Comparison of ENCODE assay signal across 8 cellular contexts in genomic region chr14:22047105-22047504, GRCh38.
DNase-seq lines count a peak whose midpoint lies in the region; ATAC-seq, FAIRE-seq and TF ChIP-seq lines count a peak whose summit lies in the region.

No MANE protein-coding gene starts in this region.

- WGBS in right cardiac atrium = 24% methylated on average over 3 of the region's 3 CpGs
- WGBS in upper lobe of left lung, 2 donors = 30% methylated on average over 3 of the region's 3 CpGs

- no peaks in the 10 kb centered on the region for H3K4me1 ChIP-seq in right cardiac atrium (ENCODE audit: control insufficient read depth, insufficient read depth, low read length)
- H3K4me1 ChIP-seq in upper lobe of left lung = no peaks in the 10 kb centered on the region

- peak; percentile 30 for FAIRE-seq in GM12892 (lab: Jason Lieb, UNC)

- H3K4me1 Mint-ChIP-seq in activated naive CD4-positive, alpha-beta T cell treated with anti-CD3 and anti-CD28 coated beads, Interleukin-2, amount 10 ng/mL, durations not matched to agents 7 days and 5 days = peaks cover 52% of the 10 kb centered on the region

- ATAC-seq in HG02759 (IDR thresholded peaks at IDR 0.05; ENCODE audit: unreplicated experiment) = no peak
- no peak for ATAC-seq in right cardiac atrium
- ATAC-seq in upper lobe of left lung (ENCODE audit: low FRiP score in 2 of 2) = no peak

- H3K36me3 Mint-ChIP-seq in activated naive CD4-positive, alpha-beta T cell treated with anti-CD3 and anti-CD28 coated beads, Interleukin-2, amount 10 ng/mL, durations not matched to agents 7 days and 5 days = peaks cover under 1% of the 10 kb centered on the region

- H3K27me3 ChIP-seq in right cardiac atrium (ENCODE audit: control insufficient read depth, insufficient read depth) (no peaks in the 10 kb centered on the region), upper lobe of left lung (no peaks in the 10 kb centered on the region)

- no peak for TF ChIP-seq EP300 in upper lobe of left lung (IDR thresholded peaks at IDR 0.05)

- no peaks in the 10 kb centered on the region for H3K9me3 Mint-ChIP-seq in activated naive CD4-positive, alpha-beta T cell treated with anti-CD3 and anti-CD28 coated beads, Interleukin-2, amount 10 ng/mL, durations not matched to agents 7 days and 5 days

- CTCF ChIA-PET in activated naive CD4-positive, alpha-beta T cell treated with anti-CD3 and anti-CD28 coated beads, Interleukin-2, amount 10 ng/mL, durations not matched to agents 7 days and 5 days (lab: Charles Lee) = interaction anchor here (0.7 to 4.3 kb wide), 13 partner anchors 9 to 523 kb away, joined by 3 to 28 read pairs (median 4); no protein-coding TSS in a partner anchor

- H3K4me3 Mint-ChIP-seq in activated naive CD4-positive, alpha-beta T cell treated with anti-CD3 and anti-CD28 coated beads, Interleukin-2, amount 10 ng/mL, durations not matched to agents 7 days and 5 days = peak overlapping the region; percentile 33

- intact Hi-C loops in right cardiac atrium (cut with DNase I) = no loop called here

- H3K36me3 ChIP-seq in KOPT-K1 (ENCODE audit: insufficient read depth, low read length) (no peaks in the 10 kb centered on the region), upper lobe of left lung (no peaks in the 10 kb centered on the region)

- H3K4me3 ChIP-seq in right cardiac atrium (ENCODE audit: low read length) = no peak overlapping the region
- no peak overlapping the region for H3K4me3 ChIP-seq in upper lobe of left lung

- H3K27ac ChIP-seq in 22Rv1 (no peak overlapping the region), KOPT-K1 (ENCODE audit: low read depth, low read length, poor library complexity, severe bottlenecking) (peak overlapping the region; percentile 64), right cardiac atrium (ENCODE audit: low read length) (no peak overlapping the region), upper lobe of left lung (no peak overlapping the region)

- TF ChIP-seq CTCF in 22Rv1 (IDR thresholded peaks at IDR 0.05) (peak; percentile 57), upper lobe of left lung (IDR thresholded peaks at IDR 0.05) (peak in 1 of 6 experiments; percentile 10)

- no peak for TF ChIP-seq POLR2A in GM12892 (IDR thresholded peaks at IDR 0.05; ENCODE audit: low read depth, low read length)
- no peak for TF ChIP-seq POLR2A in upper lobe of left lung (IDR thresholded peaks at IDR 0.05)

- H3K27me3 Mint-ChIP-seq in activated naive CD4-positive, alpha-beta T cell treated with anti-CD3 and anti-CD28 coated beads, Interleukin-2, amount 10 ng/mL, durations not matched to agents 7 days and 5 days = peaks cover 7% of the 10 kb centered on the region

- H3K9me3 ChIP-seq in KOPT-K1 (ENCODE audit: insufficient read depth, low read length, poor library complexity, severe bottlenecking) (no peaks in the 10 kb centered on the region), right cardiac atrium (ENCODE audit: control insufficient read depth, low read length) (no peaks in the 10 kb centered on the region), upper lobe of left lung (no peaks in the 10 kb centered on the region)

- H3K27ac Mint-ChIP-seq in activated naive CD4-positive, alpha-beta T cell treated with anti-CD3 and anti-CD28 coated beads, Interleukin-2, amount 10 ng/mL, durations not matched to agents 7 days and 5 days = peak overlapping the region; percentile 87

- DNase-seq in GM12892 (ENCODE audit: insufficient read length) (no peak), medulla oblongata (ENCODE audit: extremely low spot score) (peak; percentile 68), right cardiac atrium (no peak), upper lobe of left lung (no peak)
- DNase-seq in activated naive CD4-positive, alpha-beta T cell treated with anti-CD3 and anti-CD28 coated beads, Interleukin-2, amount 10 ng/mL, durations not matched to agents 7 days and 5 days = peak; percentile 53

Comparison
In these comparisons a context has a peak if more than half of its experiments do, and no peak if none do; other contexts are left out.
1. DNase-seq: peak in activated naive CD4-positive, alpha-beta T cell treated with anti-CD3 and anti-CD28 coated beads, Interleukin-2, amount 10 ng/mL, durations not matched to agents 7 days and 5 days (single experiment) and medulla oblongata (single experiment); none in GM12892 (single experiment), right cardiac atrium (0 of 3) and upper lobe of left lung (0 of 2).